ENCODE assay signal across 11 cellular contexts in the genomic region with DNA sequence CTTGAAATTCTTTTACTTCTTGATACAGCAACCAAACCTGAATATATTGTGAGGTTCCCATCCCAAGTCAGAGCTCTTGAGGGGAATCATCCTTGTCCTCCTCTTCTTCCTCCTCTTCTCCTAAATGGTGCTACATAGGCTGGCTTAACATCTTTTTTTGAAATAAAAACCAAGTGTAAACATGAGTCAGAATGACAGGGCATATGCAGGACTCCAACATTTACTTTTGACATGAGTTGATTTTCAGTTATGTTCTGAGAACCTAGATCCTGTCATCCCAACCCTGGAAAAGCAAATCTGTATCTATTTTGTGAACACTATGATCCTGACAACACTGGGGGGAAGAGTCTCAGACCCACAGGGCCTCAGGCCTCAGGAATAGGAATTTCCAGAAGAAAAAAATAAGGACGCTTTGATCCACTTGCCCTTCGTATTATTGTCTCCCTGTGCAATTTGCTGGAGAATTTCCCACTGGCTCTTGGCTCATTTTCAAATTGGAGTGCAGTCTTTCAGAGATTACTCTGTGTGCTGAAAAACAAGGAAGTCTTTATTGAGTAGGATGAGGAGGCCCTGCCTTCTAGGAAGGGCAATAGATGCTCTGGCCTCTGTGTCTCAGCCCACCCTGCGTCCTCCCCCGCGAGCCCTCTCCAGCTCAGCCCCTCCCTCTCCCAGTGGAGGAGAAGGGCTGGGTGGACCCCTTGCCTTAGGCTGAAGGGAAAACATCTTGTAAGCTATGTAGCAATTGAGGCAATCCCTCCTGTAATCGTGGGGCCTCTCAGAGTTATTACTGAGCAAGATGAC.
DNase-seq lines count a peak whose midpoint lies in the region; ATAC-seq and TF ChIP-seq lines count a peak whose summit lies in the region.
"Had no signal": no experiment of that assay in that cellular context is flagged by ENCODE, and none has a peak within 500 bp of the region (broad histone marks: within the 10 kb centered on the region; RNA-seq: fewer than 3 reads in every experiment).

No MANE protein-coding gene starts in this region.

- intact Hi-C loops in heart right ventricle (cut with DNase I) = loop anchor here in 4 of 10 donors (5.0 to 10.0 kb wide), 3 partner anchors 119 to 139 kb away; a partner anchor contains a TSS

- no peaks in the 10 kb centered on the region for H3K36me3 ChIP-seq in heart right ventricle

- peaks cover 0 to 7% (median 0%) of the 10 kb centered on the region in 11 donors for H3K9me3 ChIP-seq in heart right ventricle

- H3K4me1 ChIP-seq in heart right ventricle = peaks cover 4 to 43% (median 28%) of the 10 kb centered on the region in 9 donors

- TF ChIP-seq CTCF in heart right ventricle (IDR thresholded peaks at IDR 0.05) (no peak), GM20000 (IDR thresholded peaks at IDR 0.05; ENCODE audit: extremely low read depth, missing control alignments) (no peak)

- WGBS in heart right ventricle, 2 donors = 20 to 23% methylated on average over 6 of the region's 6 CpGs

- H3K4me3 ChIP-seq in heart right ventricle = no peak overlapping the region

- DNase-seq in ELR (ENCODE audit: low read depth) = peak; percentile 7
- DNase-seq in anterior cingulate cortex (lab: John Stamatoyannopoulos, UW) = peak in 41 of 58 donors; percentile 6 to 77 (median 39)
- peak; percentile 42 to 50 for DNase-seq in heart right ventricle
- peak; percentile 83 for DNase-seq in putamen (ENCODE audit: low spot score)
- DNase-seq in GM20000 (ENCODE audit: low spot score) = no peak
- no peak for DNase-seq in NCI-H524 treated with DMSO at 0.1 percent for 48 hours (lab: John Stamatoyannopoulos, UW)
- DNase-seq in activated T-cell treated with anti-CD3 and anti-CD28 coated beads for 4 hours = no peak
- DNase-seq: activated CD8-positive, alpha-beta memory T cell treated with anti-CD3 and anti-CD28 coated beads, Interleukin-2, amount 50 U/mL, for 4 hours; cortex of kidney; NCI-H2029 treated with DMSO at 0.1 percent for 48 hours had no signal

- no peaks in the 10 kb centered on the region for H3K27me3 ChIP-seq in heart right ventricle

- ATAC-seq in heart right ventricle = peak in 6 of 8 donors; percentile 17 to 75 (median 56)
- no peak for ATAC-seq in GM21381 (IDR thresholded peaks at IDR 0.05; ENCODE audit: unreplicated experiment)

- peak overlapping the region in 5 of 10 donors; percentile 15 to 33 (median 29) for H3K27ac ChIP-seq in heart right ventricle

Comparison
In these comparisons a context has a peak if more than half of its experiments do, and no peak if none do; other contexts are left out.
1. DNase-seq: peak in ELR (single experiment), anterior cingulate cortex (41 of 58), heart right ventricle (2 of 2) and putamen (single experiment); none in GM20000 (single experiment), NCI-H524 treated with DMSO at 0.1 percent for 48 hours (single experiment) and activated T-cell treated with anti-CD3 and anti-CD28 coated beads for 4 hours (single experiment).